ENCODE assay signal across 10 cellular contexts in genomic region chr9:91001146-91001611, GRCh38.
A peak's percentile ranks its signal among the peaks of the same experiment; 100 is the strongest.
DNase-seq lines count a peak whose midpoint lies in the region; ATAC-seq and TF ChIP-seq lines count a peak whose summit lies in the region.
"Had no signal": no experiment of that assay in that cellular context is flagged by ENCODE, and none has a peak within 500 bp of the region (broad histone marks: within the 10 kb centered on the region; RNA-seq: fewer than 3 reads in every experiment).

No MANE protein-coding gene starts in this region.

- no peak overlapping the region for H3K27ac ChIP-seq in CD8-positive, alpha-beta T cell (ENCODE audit: low read depth, low read length)
- H3K27ac ChIP-seq in gastrocnemius medialis, result no peak overlapping the region
- H3K27ac ChIP-seq: SJSA1 had no signal

- BruUV-seq in MCF 10A (replicated peaks; lab: Mats Ljungman, UMichigan), result no TSS peak

- no peaks in the 10 kb centered on the region for H3K27me3 ChIP-seq in CD8-positive, alpha-beta T cell (ENCODE audit: insufficient read depth, low read length)
- H3K27me3 ChIP-seq in gastrocnemius medialis, result no peaks in the 10 kb centered on the region
- H3K27me3 ChIP-seq: SJSA1 had no signal

- peak overlapping the region; percentile 88 for H3K27ac Mint-ChIP-seq in MCF 10A (ENCODE audit: low read depth, unreplicated experiment)
- H3K27ac Mint-ChIP-seq in CD8-positive, alpha-beta T cell, result no peak overlapping the region

- in situ Hi-C loops in gastrocnemius medialis (cut with MboI; ENCODE audit: low sequenced_read_pairs in 4 of 4), result no loop called here

- peaks cover 7% of the 10 kb centered on the region for H3K36me3 Mint-ChIP-seq in MCF 10A (ENCODE audit: insufficient read depth, unreplicated experiment)
- no peaks in the 10 kb centered on the region for H3K36me3 Mint-ChIP-seq in CD8-positive, alpha-beta T cell

- intact Hi-C loops in MCF 10A (cut with micrococcal nuclease) (loop anchor here (1.0 to 2.0 kb wide), 2 partner anchors 60 to 196 kb away; no protein-coding TSS in a partner anchor), gastrocnemius medialis (cut with DNase I; ENCODE audit: low total_unique reads) (no loop called here)
- intact Hi-C loops in CD8-positive, alpha-beta T cell (cut with DNase I, micrococcal nuclease), result no loop called here

- ATAC-seq in CD8-positive, alpha-beta T cell, result no peak
- ATAC-seq in gastrocnemius medialis (no peak), HG03520 (IDR thresholded peaks at IDR 0.05; ENCODE audit: unreplicated experiment) (no peak)

- TF ChIP-seq POLR2A in gastrocnemius medialis (IDR thresholded peaks at IDR 0.05), result no peak

- no peak overlapping the region for H3K4me3 ChIP-seq in CD8-positive, alpha-beta T cell (ENCODE audit: low read depth, low read length)
- no peak overlapping the region for H3K4me3 ChIP-seq in gastrocnemius medialis
- H3K4me3 ChIP-seq: SJSA1 had no signal

- no peaks in the 10 kb centered on the region for H3K36me3 ChIP-seq in CD8-positive, alpha-beta T cell (ENCODE audit: insufficient read depth, low read length)
- no peaks in the 10 kb centered on the region for H3K36me3 ChIP-seq in gastrocnemius medialis
- H3K36me3 ChIP-seq: SJSA1 had no signal

- POLR2A ChIA-PET in MCF 10A (lab: Yijun Ruan, JAX), result interaction anchor here (0.6 to 4.9 kb wide), 27 partner anchors 10 to 428 kb away, joined by 3 to 37 read pairs (median 8); partner anchors contain the start of gene NFIL3
- POLR2A ChIA-PET in CD8-positive, alpha-beta T cell (lab: Charles Lee), result no interaction called here

- no peaks in the 10 kb centered on the region for H3K9me3 Mint-ChIP-seq in MCF 10A (ENCODE audit: unreplicated experiment)
- H3K9me3 Mint-ChIP-seq in CD8-positive, alpha-beta T cell, result no peaks in the 10 kb centered on the region

- CTCF ChIA-PET in MCF 10A (lab: Yijun Ruan, JAX), result interaction anchor here (1.9 to 3.9 kb wide), 2 partner anchors 85 to 425 kb away, joined by 6 to 14 read pairs; no protein-coding TSS in a partner anchor
- CTCF ChIA-PET in CD8-positive, alpha-beta T cell (lab: Charles Lee), result no interaction called here

- DNase-seq in NCI-H1417 (lab: John Stamatoyannopoulos, UW) (peak; percentile 36 to 79 (median 42)), NCI-H1417 treated with DMSO at 0.1 percent for 48 hours (lab: John Stamatoyannopoulos, UW) (no peak), NCI-H2029 (lab: John Stamatoyannopoulos, UW) (peak; percentile 96), MCF 10A (ENCODE audit: unreplicated experiment) (peak; percentile 99), renal cortical epithelial cell (ENCODE audit: low read depth) (peak; percentile 97), gastrocnemius medialis (no peak)
- DNase-seq in CD8-positive, alpha-beta T cell, result no peak
- DNase-seq: hypothalamus had no signal

- H3K4me1 Mint-ChIP-seq in MCF 10A (ENCODE audit: insufficient read depth, unreplicated experiment), result peaks cover 36% of the 10 kb centered on the region
- H3K4me1 Mint-ChIP-seq in CD8-positive, alpha-beta T cell (ENCODE audit: low read depth), result no peaks in the 10 kb centered on the region

- H3K4me1 ChIP-seq in CD8-positive, alpha-beta T cell (ENCODE audit: insufficient read depth, low read length), result no peaks in the 10 kb centered on the region
- H3K4me1 ChIP-seq in gastrocnemius medialis, result peaks cover 0 to 5% of the 10 kb centered on the region in 2 donors

- no peak for TF ChIP-seq CTCF in MCF 10A (IDR thresholded peaks at IDR 0.05; ENCODE audit: unreplicated experiment)
- TF ChIP-seq CTCF in CD8-positive, alpha-beta T cell (IDR thresholded peaks at IDR 0.05), result no peak
- TF ChIP-seq CTCF in gastrocnemius medialis (IDR thresholded peaks at IDR 0.05 in 4 of 5, conservative IDR thresholded peaks at IDR 0.05 in 1 of 5), result no peak

- H3K27me3 Mint-ChIP-seq in MCF 10A (ENCODE audit: insufficient read depth, unreplicated experiment), result no peaks in the 10 kb centered on the region
- peaks cover 3% of the 10 kb centered on the region for H3K27me3 Mint-ChIP-seq in CD8-positive, alpha-beta T cell (ENCODE audit: low read depth)

- H3K9me3 ChIP-seq in CD8-positive, alpha-beta T cell (ENCODE audit: low read length), result no peaks in the 10 kb centered on the region
- H3K9me3 ChIP-seq in gastrocnemius medialis, result no peaks in the 10 kb centered on the region

- H3K4me3 Mint-ChIP-seq in MCF 10A (ENCODE audit: unreplicated experiment), result no peak overlapping the region
- no peak overlapping the region for H3K4me3 Mint-ChIP-seq in CD8-positive, alpha-beta T cell

Comparison
In these comparisons a context has a peak if more than half of its experiments do, and no peak if none do; other contexts are left out.
1. DNase-seq: peak in NCI-H1417 (3 of 3), NCI-H2029 (single experiment), MCF 10A (single experiment) and renal cortical epithelial cell (single experiment); none in NCI-H1417 treated with DMSO at 0.1 percent for 48 hours (single experiment), CD8-positive, alpha-beta T cell (0 of 7) and gastrocnemius medialis (0 of 2).